Comparison of ENCODE assay signal across 9 cellular contexts in the genomic region with DNA sequence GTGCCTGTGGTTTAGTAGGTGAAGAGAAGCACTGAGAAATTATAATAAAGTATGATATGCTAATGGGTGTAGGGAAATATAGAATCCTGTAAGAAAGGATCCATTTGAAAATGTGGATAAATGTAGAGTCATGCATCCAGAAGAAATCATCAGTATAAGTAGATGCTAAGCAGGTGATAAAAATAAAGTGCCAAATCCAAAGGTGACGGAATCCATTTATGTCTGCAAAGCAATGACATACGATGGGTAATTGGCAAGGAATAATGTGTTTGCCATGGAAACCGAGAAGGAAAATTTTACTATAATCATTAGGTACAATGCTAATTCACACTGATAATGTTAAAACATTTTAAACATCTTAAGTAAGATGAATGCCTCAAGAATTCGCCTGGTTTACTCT.
"Had no signal": no experiment of that assay in that cellular context is flagged by ENCODE, and none has a peak within 500 bp of the region (broad histone marks: within the 10 kb centered on the region; RNA-seq: fewer than 3 reads in every experiment).

No MANE protein-coding gene starts in this region.

- H3K4me3 ChIP-seq: GM23248, GM23338, HAP-1 had no signal

- H3K4me3 Mint-ChIP-seq: GM23338, H9, HFFc6 had no signal

- DNase-seq: GM23248, GOT3, H7, H9, HCEC 1CT, HFFc6 had no signal

- H2AFZ ChIP-seq: GM23248, GM23338 had no signal

- H3K9me3 ChIP-seq: HAP-1 had no signal

- H3K4me2 ChIP-seq: GM23338 had no signal

- H3K27ac ChIP-seq: GM23248 had no signal

- H3K36me3 ChIP-seq: HAP-1 had no signal

- H3K27ac Mint-ChIP-seq: GM23338, H9, HFFc6 had no signal

- H3K9ac ChIP-seq: GM23248 had no signal

- ATAC-seq: GM23338, HCT116 had no signal

- H3K9me3 Mint-ChIP-seq: GM23338, H9 had no signal

- H3K4me1 Mint-ChIP-seq: GM23338, H9 had no signal
